ENCODE assay signal across 20 cellular contexts in the genomic region with DNA sequence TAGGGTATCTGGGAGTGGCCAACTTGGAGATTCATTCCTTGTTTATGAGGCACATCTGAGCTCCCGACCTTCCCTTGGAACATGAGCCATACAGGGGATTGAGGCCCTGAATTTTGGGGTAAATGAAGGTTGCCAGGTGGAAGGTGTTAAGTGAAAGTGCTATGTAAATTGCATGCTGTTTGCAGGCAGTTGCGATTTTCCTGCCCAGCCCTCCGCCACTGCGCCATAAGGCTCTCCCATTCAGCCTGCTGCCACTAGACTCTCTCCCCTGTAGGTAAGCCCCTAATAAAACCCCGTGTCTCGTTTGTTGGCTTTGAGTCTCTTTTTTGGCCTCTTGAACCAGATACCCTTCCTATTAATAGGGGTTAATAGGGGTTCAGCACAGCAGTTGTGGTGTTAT. TPM values are rescaled to one million over a fixed set of nuclear protein-coding genes. Genes with fewer than 3 reads are reported as not detected.
"Had no signal": no experiment of that assay in that cellular context is flagged by ENCODE, and none has a peak within 500 bp of the region (broad histone marks: within the 10 kb centered on the region; RNA-seq: fewer than 3 reads in every experiment).

No MANE protein-coding gene starts in this region.

- FAIRE-seq: endothelial cell of umbilical vein, islet of Langerhans, pancreas had no signal

- ATAC-seq: activated CD8-positive, alpha-beta T cell treated with anti-CD3 and anti-CD28 coated beads, Interleukin-2, amount 10 ng/mL, durations not matched to agents 7 days and 5 days; activated T-cell treated with anti-CD3 and anti-CD28 coated beads, Interleukin-2, amount 50 U/mL, for 4 hours; naive thymus-derived CD4-positive, alpha-beta T cell; pancreas; right lobe of liver had no signal

- H3K4me1 ChIP-seq: pancreas, right lobe of liver had no signal

- DNase-seq: activated CD4-positive, alpha-beta T cell treated with anti-CD3 and anti-CD28 coated beads, Interleukin-2, amount 10 ng/mL, durations not matched to agents 7 days and 5 days; activated CD8-positive, alpha-beta T cell treated with anti-CD3 and anti-CD28 coated beads, Interleukin-2, amount 10 ng/mL, durations not matched to agents 7 days and 5 days; activated effector memory CD4-positive, alpha-beta T cell treated with anti-CD3 and anti-CD28 coated beads, Interleukin-2, amount 50 U/mL, for 16 hours; activated T-cell treated with anti-CD3 and anti-CD28 coated beads, Interleukin-2, amount 50 U/mL, for 4 hours; effector CD8-positive, alpha-beta T cell; esophagus squamous epithelium; left cardiac atrium; mesenchymal stem cell; naive thymus-derived CD4-positive, alpha-beta T cell; pancreas; right lobe of liver; stimulated activated CD4-positive, alpha-beta T cell treated with anti-CD3 and anti-CD28 coated beads, Interleukin-4, amount 100 ng/mL, for 1 hour; stomach; T1000; testis had no signal

- H3K4me2 ChIP-seq: smooth muscle cell had no signal

- H3K9me3 ChIP-seq: esophagus squamous epithelium, pancreas, right lobe of liver, stomach, testis had no signal

- H3K27ac ChIP-seq: esophagus squamous epithelium, pancreas, right lobe of liver, stomach, testis had no signal

- H3K27me3 ChIP-seq: esophagus squamous epithelium, pancreas, right lobe of liver, stomach, testis had no signal

- H3K36me3 ChIP-seq: esophagus squamous epithelium, pancreas, right lobe of liver, stomach had no signal

- H3K4me3 ChIP-seq: esophagus squamous epithelium, pancreas, right lobe of liver, smooth muscle cell, stomach, testis had no signal

RNA-seq across cellular contexts. Expression of gene PCARE, which starts 33.8 kb away (rescaled TPM):
- total RNA-seq: activated CD4-positive, alpha-beta T cell treated with anti-CD3 and anti-CD28 coated beads, Interleukin-2, amount 10 ng/mL, durations not matched to agents 7 days and 5 days; activated CD8-positive, alpha-beta T cell treated with anti-CD3 and anti-CD28 coated beads, Interleukin-2, amount 10 ng/mL, durations not matched to agents 7 days and 5 days; activated T-cell treated with anti-CD3 and anti-CD28 coated beads, Interleukin-2, amount 50 U/mL, for 4 hours; chondrocyte; endothelial cell of umbilical vein; mucosa of gallbladder; naive thymus-derived CD4-positive, alpha-beta T cell; right lobe of liver; smooth muscle cell had no signal
- polyA plus RNA-seq: endothelial cell of umbilical vein; naive thymus-derived CD4-positive, alpha-beta T cell; smooth muscle cell had no signal

RNA-seq across cellular contexts. Expression of gene TOGARAM2, which starts 59.5 kb away (rescaled TPM):
- total RNA-seq: endothelial cell of umbilical vein had no signal
- polyA plus RNA-seq: endothelial cell of umbilical vein had no signal
